In genomic region chr11:117900720-117901440, GRCh38 we compare ENCODE assay signal across 17 cellular contexts.
DNase-seq lines count a peak whose midpoint lies in the region; ATAC-seq and TF ChIP-seq lines count a peak whose summit lies in the region.
"Had no signal": no experiment of that assay in that cellular context is flagged by ENCODE, and none has a peak within 500 bp of the region (broad histone marks: within the 10 kb centered on the region; RNA-seq: fewer than 3 reads in every experiment).

No MANE protein-coding gene starts in this region.

- CTCF ChIA-PET in RWPE1 (lab: Yijun Ruan, JAX) = no interaction called here

- no peak for TF ChIP-seq CTCF in RWPE1 (conservative IDR thresholded peaks at IDR 0.05; ENCODE audit: low read depth)

- no peaks in the 10 kb centered on the region for H3K36me3 ChIP-seq in BLaER1
- H3K36me3 ChIP-seq: gastroesophageal sphincter, right atrium auricular region, stomach, upper lobe of left lung had no signal

- no peaks in the 10 kb centered on the region for H3K9me3 Mint-ChIP-seq in memory B cell
- H3K9me3 Mint-ChIP-seq: activated naive CD4-positive, alpha-beta T cell treated with anti-CD3 and anti-CD28 coated beads, Interleukin-2, amount 50 U/mL, for 72 hours; activated T-cell treated with anti-CD3 and anti-CD28 coated beads, Interleukin-2, amount 50 U/mL, for 4 hours; T-cell had no signal

- H3K27ac ChIP-seq in BLaER1 = no peak overlapping the region
- H3K27ac ChIP-seq in RWPE1 = no peak overlapping the region
- H3K27ac ChIP-seq: epithelial cell of prostate, gastroesophageal sphincter, right atrium auricular region, stomach, upper lobe of left lung had no signal

- peaks cover 25% of the 10 kb centered on the region for H3K4me1 ChIP-seq in BLaER1
- H3K4me1 ChIP-seq: gastroesophageal sphincter, right atrium auricular region, stomach, upper lobe of left lung had no signal

- peak overlapping the region; percentile 5; the same call in 1 of the 2 replicates for H3K4me2 ChIP-seq in BLaER1

- no peak overlapping the region for H3K9ac ChIP-seq in BLaER1

- DNase-seq in RWPE1 (ENCODE audit: low spot score) (peak; percentile 30), memory B cell (ENCODE audit: low spot score in 2 of 2) (no peak), SHP77 (lab: John Stamatoyannopoulos, UW) (no peak), kidney glomerular epithelial cell (lab: John Stamatoyannopoulos, UW) (no peak)
- DNase-seq in stimulated activated CD8-positive, alpha-beta memory T cell treated with anti-CD3 and anti-CD28 coated beads, Interleukin-4, amount 100 ng/mL, for 48 hours = no peak
- DNase-seq: activated T-cell treated with anti-CD3 and anti-CD28 coated beads, Interleukin-2, amount 50 U/mL, for 4 hours; cortex of kidney; mucosa of descending colon; stomach had no signal

- H3K36me3 Mint-ChIP-seq in memory B cell = no peaks in the 10 kb centered on the region
- H3K36me3 Mint-ChIP-seq: activated naive CD4-positive, alpha-beta T cell treated with anti-CD3 and anti-CD28 coated beads, Interleukin-2, amount 50 U/mL, for 72 hours; T-cell had no signal

- H3K27me3 ChIP-seq in BLaER1 = no peaks in the 10 kb centered on the region
- H3K27me3 ChIP-seq: gastroesophageal sphincter, right atrium auricular region, stomach, upper lobe of left lung had no signal

- H3K9me3 ChIP-seq in BLaER1 = no peaks in the 10 kb centered on the region
- H3K9me3 ChIP-seq: gastroesophageal sphincter, mucosa of descending colon, right atrium auricular region, stomach, upper lobe of left lung had no signal

- H3K27me3 Mint-ChIP-seq in memory B cell = no peaks in the 10 kb centered on the region

- H3K27ac Mint-ChIP-seq in memory B cell = peak overlapping the region; percentile 89
- H3K27ac Mint-ChIP-seq: T-cell had no signal

- ATAC-seq in GM18498 (IDR thresholded peaks at IDR 0.05; ENCODE audit: unreplicated experiment) = peak; percentile 11
- no peak for ATAC-seq in memory B cell (ENCODE audit: low read depth)
- ATAC-seq: activated naive CD4-positive, alpha-beta T cell treated with anti-CD3 and anti-CD28 coated beads, Interleukin-2, amount 50 U/mL, for 72 hours; activated T-cell treated with anti-CD3 and anti-CD28 coated beads, Interleukin-2, amount 50 U/mL, for 4 hours had no signal

- no peaks in the 10 kb centered on the region for H4K20me1 ChIP-seq in BLaER1

- POLR2A ChIA-PET in RWPE1 (lab: Yijun Ruan, JAX; ENCODE audit: low non-redundant PET) = interaction anchor here (0.5 kb wide), 1 partner anchor 43 kb away, joined by 3 read pairs; no protein-coding TSS in a partner anchor

- peaks cover 13% of the 10 kb centered on the region for H3K4me1 Mint-ChIP-seq in memory B cell

- no peak overlapping the region for H3K4me3 Mint-ChIP-seq in memory B cell
- H3K4me3 Mint-ChIP-seq: activated T-cell treated with anti-CD3 and anti-CD28 coated beads, Interleukin-2, amount 50 U/mL, for 4 hours; T-cell had no signal

- H3K4me3 ChIP-seq in BLaER1 = no peak overlapping the region
- H3K4me3 ChIP-seq: gastroesophageal sphincter, mucosa of descending colon, right atrium auricular region, stomach, upper lobe of left lung had no signal
